ENCODE assay signal across 2 cellular contexts in genomic region chr2:152336103-152336853, GRCh38.
TF ChIP-seq lines count a peak whose summit lies in the region.

No MANE protein-coding gene starts in this region.

TF ChIP-seq in GM23338, 12 proteins besides CTCF, POLR2A, EP300 and RAD21:
- TF ChIP-seq POLR2AphosphoS5 (IDR thresholded peaks at IDR 0.05; ENCODE audit: low read depth) = peak; percentile 40
- TF ChIP-seq, protein P1, sequence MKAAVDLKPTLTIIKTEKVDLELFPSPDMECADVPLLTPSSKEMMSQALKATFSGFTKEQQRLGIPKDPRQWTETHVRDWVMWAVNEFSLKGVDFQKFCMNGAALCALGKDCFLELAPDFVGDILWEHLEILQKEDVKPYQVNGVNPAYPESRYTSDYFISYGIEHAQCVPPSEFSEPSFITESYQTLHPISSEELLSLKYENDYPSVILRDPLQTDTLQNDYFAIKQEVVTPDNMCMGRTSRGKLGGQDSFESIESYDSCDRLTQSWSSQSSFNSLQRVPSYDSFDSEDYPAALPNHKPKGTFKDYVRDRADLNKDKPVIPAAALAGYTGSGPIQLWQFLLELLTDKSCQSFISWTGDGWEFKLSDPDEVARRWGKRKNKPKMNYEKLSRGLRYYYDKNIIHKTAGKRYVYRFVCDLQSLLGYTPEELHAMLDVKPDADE (IDR thresholded peaks at IDR 0.05) = no peak
- no peak for TF ChIP-seq EZH2 (IDR thresholded peaks at IDR 0.05; ENCODE audit: low read depth, unreplicated experiment)
- TF ChIP-seq, protein P2, sequence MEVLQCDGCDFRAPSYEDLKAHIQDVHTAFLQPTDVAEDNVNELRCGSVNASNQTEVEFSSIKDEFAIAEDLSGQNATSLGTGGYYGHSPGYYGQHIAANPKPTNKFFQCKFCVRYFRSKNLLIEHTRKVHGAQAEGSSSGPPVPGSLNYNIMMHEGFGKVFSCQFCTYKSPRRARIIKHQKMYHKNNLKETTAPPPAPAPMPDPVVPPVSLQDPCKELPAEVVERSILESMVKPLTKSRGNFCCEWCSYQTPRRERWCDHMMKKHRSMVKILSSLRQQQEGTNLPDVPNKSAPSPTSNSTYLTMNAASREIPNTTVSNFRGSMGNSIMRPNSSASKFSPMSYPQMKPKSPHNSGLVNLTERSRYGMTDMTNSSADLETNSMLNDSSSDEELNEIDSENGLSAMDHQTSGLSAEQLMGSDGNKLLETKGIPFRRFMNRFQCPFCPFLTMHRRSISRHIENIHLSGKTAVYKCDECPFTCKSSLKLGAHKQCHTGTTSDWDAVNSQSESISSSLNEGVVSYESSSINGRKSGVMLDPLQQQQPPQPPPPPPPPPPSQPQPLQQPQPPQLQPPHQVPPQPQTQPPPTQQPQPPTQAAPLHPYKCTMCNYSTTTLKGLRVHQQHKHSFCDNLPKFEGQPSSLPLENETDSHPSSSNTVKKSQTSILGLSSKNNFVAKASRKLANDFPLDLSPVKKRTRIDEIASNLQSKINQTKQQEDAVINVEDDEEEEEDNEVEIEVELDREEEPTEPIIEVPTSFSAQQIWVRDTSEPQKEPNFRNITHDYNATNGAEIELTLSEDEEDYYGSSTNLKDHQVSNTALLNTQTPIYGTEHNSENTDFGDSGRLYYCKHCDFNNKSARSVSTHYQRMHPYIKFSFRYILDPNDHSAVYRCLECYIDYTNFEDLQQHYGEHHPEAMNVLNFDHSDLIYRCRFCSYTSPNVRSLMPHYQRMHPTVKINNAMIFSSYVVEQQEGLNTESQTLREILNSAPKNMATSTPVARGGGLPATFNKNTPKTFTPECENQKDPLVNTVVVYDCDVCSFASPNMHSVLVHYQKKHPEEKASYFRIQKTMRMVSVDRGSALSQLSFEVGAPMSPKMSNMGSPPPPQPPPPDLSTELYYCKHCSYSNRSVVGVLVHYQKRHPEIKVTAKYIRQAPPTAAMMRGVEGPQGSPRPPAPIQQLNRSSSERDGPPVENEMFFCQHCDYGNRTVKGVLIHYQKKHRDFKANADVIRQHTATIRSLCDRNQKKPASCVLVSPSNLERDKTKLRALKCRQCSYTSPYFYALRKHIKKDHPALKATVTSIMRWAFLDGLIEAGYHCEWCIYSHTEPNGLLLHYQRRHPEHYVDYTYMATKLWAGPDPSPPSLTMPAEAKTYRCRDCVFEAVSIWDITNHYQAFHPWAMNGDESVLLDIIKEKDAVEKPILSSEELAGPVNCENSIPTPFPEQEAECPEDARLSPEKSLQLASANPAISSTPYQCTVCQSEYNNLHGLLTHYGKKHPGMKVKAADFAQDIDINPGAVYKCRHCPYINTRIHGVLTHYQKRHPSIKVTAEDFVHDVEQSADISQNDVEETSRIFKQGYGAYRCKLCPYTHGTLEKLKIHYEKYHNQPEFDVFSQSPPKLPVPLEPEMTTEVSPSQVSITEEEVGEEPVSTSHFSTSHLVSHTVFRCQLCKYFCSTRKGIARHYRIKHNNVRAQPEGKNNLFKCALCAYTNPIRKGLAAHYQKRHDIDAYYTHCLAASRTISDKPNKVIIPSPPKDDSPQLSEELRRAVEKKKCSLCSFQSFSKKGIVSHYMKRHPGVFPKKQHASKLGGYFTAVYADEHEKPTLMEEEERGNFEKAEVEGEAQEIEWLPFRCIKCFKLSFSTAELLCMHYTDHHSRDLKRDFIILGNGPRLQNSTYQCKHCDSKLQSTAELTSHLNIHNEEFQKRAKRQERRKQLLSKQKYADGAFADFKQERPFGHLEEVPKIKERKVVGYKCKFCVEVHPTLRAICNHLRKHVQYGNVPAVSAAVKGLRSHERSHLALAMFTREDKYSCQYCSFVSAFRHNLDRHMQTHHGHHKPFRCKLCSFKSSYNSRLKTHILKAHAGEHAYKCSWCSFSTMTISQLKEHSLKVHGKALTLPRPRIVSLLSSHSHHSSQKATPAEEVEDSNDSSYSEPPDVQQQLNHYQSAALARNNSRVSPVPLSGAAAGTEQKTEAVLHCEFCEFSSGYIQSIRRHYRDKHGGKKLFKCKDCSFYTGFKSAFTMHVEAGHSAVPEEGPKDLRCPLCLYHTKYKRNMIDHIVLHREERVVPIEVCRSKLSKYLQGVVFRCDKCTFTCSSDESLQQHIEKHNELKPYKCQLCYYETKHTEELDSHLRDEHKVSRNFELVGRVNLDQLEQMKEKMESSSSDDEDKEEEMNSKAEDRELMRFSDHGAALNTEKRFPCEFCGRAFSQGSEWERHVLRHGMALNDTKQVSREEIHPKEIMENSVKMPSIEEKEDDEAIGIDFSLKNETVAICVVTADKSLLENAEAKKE (CRISPR knock-in tag; IDR thresholded peaks at IDR 0.05) = no peak

TF ChIP-seq in HepG2, 621 proteins besides CTCF, POLR2A, EP300 and RAD21 (continues in another document):
- TF ChIP-seq BHLHE40 (IDR thresholded peaks at IDR 0.05; ENCODE audit: low read length) = no peak
- peak; percentile 78; the same call in 1 of the 2 replicates for TF ChIP-seq ZNF276 (CRISPR knock-in tag; IDR thresholded peaks at IDR 0.05; ENCODE audit: low read depth)
- TF ChIP-seq ZNF572 (CRISPR knock-in tag; IDR thresholded peaks at IDR 0.05) = 0 out of 2 replicates have a peak, but pooled peaks have one; percentile 61
- TF ChIP-seq, protein P3, sequence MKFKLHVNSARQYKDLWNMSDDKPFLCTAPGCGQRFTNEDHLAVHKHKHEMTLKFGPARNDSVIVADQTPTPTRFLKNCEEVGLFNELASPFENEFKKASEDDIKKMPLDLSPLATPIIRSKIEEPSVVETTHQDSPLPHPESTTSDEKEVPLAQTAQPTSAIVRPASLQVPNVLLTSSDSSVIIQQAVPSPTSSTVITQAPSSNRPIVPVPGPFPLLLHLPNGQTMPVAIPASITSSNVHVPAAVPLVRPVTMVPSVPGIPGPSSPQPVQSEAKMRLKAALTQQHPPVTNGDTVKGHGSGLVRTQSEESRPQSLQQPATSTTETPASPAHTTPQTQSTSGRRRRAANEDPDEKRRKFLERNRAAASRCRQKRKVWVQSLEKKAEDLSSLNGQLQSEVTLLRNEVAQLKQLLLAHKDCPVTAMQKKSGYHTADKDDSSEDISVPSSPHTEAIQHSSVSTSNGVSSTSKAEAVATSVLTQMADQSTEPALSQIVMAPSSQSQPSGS (CRISPR knock-in tag; IDR thresholded peaks at IDR 0.05) = no peak
- TF ChIP-seq NFKBIZ (CRISPR knock-in tag; IDR thresholded peaks at IDR 0.05) = 0 out of 2 replicates have a peak, but pooled peaks have one; percentile 46
- no peak for TF ChIP-seq SIX4 (CRISPR knock-in tag; IDR thresholded peaks at IDR 0.05)
- TF ChIP-seq ZNF18 (CRISPR knock-in tag; IDR thresholded peaks at IDR 0.05; ENCODE audit: insufficient replicate concordance) = peak; percentile 39
- no peak for TF ChIP-seq HDAC1 (CRISPR knock-in tag; IDR thresholded peaks at IDR 0.05)
- TF ChIP-seq, protein P4, sequence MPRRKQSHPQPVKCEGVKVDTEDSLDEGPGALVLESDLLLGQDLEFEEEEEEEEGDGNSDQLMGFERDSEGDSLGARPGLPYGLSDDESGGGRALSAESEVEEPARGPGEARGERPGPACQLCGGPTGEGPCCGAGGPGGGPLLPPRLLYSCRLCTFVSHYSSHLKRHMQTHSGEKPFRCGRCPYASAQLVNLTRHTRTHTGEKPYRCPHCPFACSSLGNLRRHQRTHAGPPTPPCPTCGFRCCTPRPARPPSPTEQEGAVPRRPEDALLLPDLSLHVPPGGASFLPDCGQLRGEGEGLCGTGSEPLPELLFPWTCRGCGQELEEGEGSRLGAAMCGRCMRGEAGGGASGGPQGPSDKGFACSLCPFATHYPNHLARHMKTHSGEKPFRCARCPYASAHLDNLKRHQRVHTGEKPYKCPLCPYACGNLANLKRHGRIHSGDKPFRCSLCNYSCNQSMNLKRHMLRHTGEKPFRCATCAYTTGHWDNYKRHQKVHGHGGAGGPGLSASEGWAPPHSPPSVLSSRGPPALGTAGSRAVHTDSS (CRISPR knock-in tag; conservative IDR thresholded peaks at IDR 0.05) = no peak
- no peak for TF ChIP-seq KAT2B (IDR thresholded peaks at IDR 0.05; ENCODE audit: borderline replicate concordance, low read depth, low read length)
- no peak for TF ChIP-seq STAT5B (CRISPR knock-in tag; IDR thresholded peaks at IDR 0.05)
- no peak for TF ChIP-seq FOXK2 (IDR thresholded peaks at IDR 0.05)
- no peak for TF ChIP-seq ZNF30 (CRISPR knock-in tag; IDR thresholded peaks at IDR 0.05)
- no peak for TF ChIP-seq ZNF607 (CRISPR knock-in tag; IDR thresholded peaks at IDR 0.05; ENCODE audit: borderline replicate concordance)
- no peak for TF ChIP-seq IKZF1 (IDR thresholded peaks at IDR 0.05)
- no peak for TF ChIP-seq ZNF790 (CRISPR knock-in tag; IDR thresholded peaks at IDR 0.05; ENCODE audit: borderline replicate concordance)
- TF ChIP-seq HIC2 (CRISPR knock-in tag; IDR thresholded peaks at IDR 0.05; ENCODE audit: low read depth) = peak; percentile 47; the same call in 1 of the 2 replicates
- TF ChIP-seq ZNF777 (CRISPR knock-in tag; IDR thresholded peaks at IDR 0.05) = peak; percentile 88
- no peak for TF ChIP-seq GZF1 (CRISPR knock-in tag; IDR thresholded peaks at IDR 0.05)
- no peak for TF ChIP-seq NCOA2 (CRISPR knock-in tag; IDR thresholded peaks at IDR 0.05)
- TF ChIP-seq, protein P5, sequence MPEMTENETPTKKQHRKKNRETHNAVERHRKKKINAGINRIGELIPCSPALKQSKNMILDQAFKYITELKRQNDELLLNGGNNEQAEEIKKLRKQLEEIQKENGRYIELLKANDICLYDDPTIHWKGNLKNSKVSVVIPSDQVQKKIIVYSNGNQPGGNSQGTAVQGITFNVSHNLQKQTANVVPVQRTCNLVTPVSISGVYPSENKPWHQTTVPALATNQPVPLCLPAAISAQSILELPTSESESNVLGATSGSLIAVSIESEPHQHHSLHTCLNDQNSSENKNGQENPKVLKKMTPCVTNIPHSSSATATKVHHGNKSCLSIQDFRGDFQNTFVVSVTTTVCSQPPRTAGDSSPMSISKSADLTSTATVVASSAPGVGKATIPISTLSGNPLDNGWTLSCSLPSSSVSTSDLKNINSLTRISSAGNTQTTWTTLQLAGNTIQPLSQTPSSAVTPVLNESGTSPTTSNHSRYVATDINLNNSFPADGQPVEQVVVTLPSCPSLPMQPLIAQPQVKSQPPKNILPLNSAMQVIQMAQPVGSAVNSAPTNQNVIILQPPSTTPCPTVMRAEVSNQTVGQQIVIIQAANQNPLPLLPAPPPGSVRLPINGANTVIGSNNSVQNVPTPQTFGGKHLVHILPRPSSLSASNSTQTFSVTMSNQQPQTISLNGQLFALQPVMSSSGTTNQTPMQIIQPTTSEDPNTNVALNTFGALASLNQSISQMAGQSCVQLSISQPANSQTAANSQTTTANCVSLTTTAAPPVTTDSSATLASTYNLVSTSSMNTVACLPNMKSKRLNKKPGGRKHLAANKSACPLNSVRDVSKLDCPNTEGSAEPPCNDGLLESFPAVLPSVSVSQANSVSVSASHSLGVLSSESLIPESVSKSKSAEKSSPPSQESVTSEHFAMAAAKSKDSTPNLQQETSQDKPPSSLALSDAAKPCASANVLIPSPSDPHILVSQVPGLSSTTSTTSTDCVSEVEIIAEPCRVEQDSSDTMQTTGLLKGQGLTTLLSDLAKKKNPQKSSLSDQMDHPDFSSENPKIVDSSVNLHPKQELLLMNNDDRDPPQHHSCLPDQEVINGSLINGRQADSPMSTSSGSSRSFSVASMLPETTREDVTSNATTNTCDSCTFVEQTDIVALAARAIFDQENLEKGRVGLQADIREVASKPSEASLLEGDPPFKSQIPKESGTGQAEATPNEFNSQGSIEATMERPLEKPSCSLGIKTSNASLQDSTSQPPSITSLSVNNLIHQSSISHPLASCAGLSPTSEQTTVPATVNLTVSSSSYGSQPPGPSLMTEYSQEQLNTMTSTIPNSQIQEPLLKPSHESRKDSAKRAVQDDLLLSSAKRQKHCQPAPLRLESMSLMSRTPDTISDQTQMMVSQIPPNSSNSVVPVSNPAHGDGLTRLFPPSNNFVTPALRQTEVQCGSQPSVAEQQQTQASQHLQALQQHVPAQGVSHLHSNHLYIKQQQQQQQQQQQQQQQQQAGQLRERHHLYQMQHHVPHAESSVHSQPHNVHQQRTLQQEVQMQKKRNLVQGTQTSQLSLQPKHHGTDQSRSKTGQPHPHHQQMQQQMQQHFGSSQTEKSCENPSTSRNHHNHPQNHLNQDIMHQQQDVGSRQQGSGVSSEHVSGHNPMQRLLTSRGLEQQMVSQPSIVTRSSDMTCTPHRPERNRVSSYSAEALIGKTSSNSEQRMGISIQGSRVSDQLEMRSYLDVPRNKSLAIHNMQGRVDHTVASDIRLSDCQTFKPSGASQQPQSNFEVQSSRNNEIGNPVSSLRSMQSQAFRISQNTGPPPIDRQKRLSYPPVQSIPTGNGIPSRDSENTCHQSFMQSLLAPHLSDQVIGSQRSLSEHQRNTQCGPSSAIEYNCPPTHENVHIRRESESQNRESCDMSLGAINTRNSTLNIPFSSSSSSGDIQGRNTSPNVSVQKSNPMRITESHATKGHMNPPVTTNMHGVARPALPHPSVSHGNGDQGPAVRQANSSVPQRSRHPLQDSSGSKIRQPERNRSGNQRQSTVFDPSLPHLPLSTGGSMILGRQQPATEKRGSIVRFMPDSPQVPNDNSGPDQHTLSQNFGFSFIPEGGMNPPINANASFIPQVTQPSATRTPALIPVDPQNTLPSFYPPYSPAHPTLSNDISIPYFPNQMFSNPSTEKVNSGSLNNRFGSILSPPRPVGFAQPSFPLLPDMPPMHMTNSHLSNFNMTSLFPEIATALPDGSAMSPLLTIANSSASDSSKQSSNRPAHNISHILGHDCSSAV (CRISPR knock-in tag; IDR thresholded peaks at IDR 0.05; ENCODE audit: borderline replicate concordance) = no peak
- TF ChIP-seq ZBTB8A (CRISPR knock-in tag; IDR thresholded peaks at IDR 0.05; ENCODE audit: borderline replicate concordance, low read depth) = no peak
